8 cellular contexts compared by ENCODE assay signal in the genomic region with DNA sequence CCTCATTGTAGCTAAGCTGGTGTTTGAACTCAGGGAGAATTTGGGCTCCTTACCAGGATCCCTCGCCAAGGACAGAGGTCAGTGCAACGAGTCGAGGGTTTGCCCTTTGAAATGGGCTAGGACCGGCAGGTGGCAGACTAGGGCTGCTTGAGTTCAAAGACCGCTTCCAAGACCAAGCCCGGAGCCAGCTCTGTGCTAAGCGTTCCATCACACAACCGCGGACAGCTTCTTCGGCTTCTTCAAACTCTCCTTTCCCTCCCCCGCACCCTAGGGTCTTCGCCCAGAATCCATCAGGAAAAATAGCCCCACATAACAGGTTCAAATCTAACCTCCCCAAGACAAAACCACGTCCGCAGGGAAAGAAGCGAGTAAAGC. TPM values are rescaled to one million over a fixed set of nuclear protein-coding genes. Genes with fewer than 3 reads are reported as not detected.
DNase-seq lines count a peak whose midpoint lies in the region; ATAC-seq, FAIRE-seq and TF ChIP-seq lines count a peak whose summit lies in the region.

No MANE protein-coding gene starts in this region.

- H3K9ac ChIP-seq in duodenal mucosa (ENCODE audit: low read depth in 1 of 2, low read length in 2 of 2) (peak overlapping the region; percentile 42 to 71), liver (ENCODE audit: low read depth in 1 of 2, low read length in 2 of 2) (peak overlapping the region; percentile 34 to 95)

- peak; percentile 71 for FAIRE-seq in A204.1 (lab: Jason Lieb, UNC)

- H3K27me3 ChIP-seq in duodenal mucosa (ENCODE audit: control insufficient read depth in 1 of 2, insufficient read depth in 2 of 2, low read length in 2 of 2): no peaks in the 10 kb centered on the region
- no peaks in the 10 kb centered on the region for H3K27me3 ChIP-seq in liver (ENCODE audit: control insufficient read depth in 4 of 4, insufficient read depth in 4 of 4, low read length in 3 of 4)

- H3K4me1 ChIP-seq in duodenal mucosa (ENCODE audit: control insufficient read depth in 1 of 2, insufficient read depth in 2 of 2, low read length in 2 of 2) (peaks cover 13% of the 10 kb centered on the region in 2 donors), liver (ENCODE audit: control insufficient read depth in 4 of 4, insufficient read depth in 4 of 4, low read length in 3 of 4) (peaks cover 1 to 37% (median 25%) of the 10 kb centered on the region in 4 donors)

- WGBS in liver: under 1% methylated on average over 15 of the region's 15 CpGs

- H3K36me3 ChIP-seq in duodenal mucosa (ENCODE audit: control insufficient read depth in 1 of 2, insufficient read depth in 2 of 2, low read length in 2 of 2) (no peaks in the 10 kb centered on the region), liver (ENCODE audit: control insufficient read depth in 4 of 4, insufficient read depth in 3 of 4, low read depth in 1 of 4, low read length in 3 of 4) (no peaks in the 10 kb centered on the region)

- peak; percentile 72 for TF ChIP-seq CTCF in liver (IDR thresholded peaks at IDR 0.05; ENCODE audit: low read depth, low read length, missing input control)

- H3K27ac ChIP-seq in duodenal mucosa (ENCODE audit: low read depth, low read length) (peak overlapping the region; percentile 71), liver (ENCODE audit: low read depth in 1 of 2, low read length in 2 of 2) (peak overlapping the region; percentile 89 to 96)

- TF ChIP-seq RAD21 in liver (IDR thresholded peaks at IDR 0.05): peak; percentile 93 to 94

- ATAC-seq in GM18505 (IDR thresholded peaks at IDR 0.05; ENCODE audit: unreplicated experiment) (peak; percentile 66), HG03095 (IDR thresholded peaks at IDR 0.05; ENCODE audit: unreplicated experiment) (peak; percentile 82)

- peak; percentile 29 to 86 for DNase-seq in NCI-H526 (lab: John Stamatoyannopoulos, UW)
- peak; percentile 49 to 64 for DNase-seq in activated CD4-positive, alpha-beta T cell treated with anti-CD3 and anti-CD28 coated beads, Interleukin-2, amount 50 U/mL, for 24 hours (ENCODE audit: low read depth in 1 of 2, low spot score in 1 of 2)
- DNase-seq in stimulated activated CD4-positive, alpha-beta T cell treated with anti-CD3 and anti-CD28 coated beads, Interleukin-4, amount 100 ng/mL, for 1 hour: peak; percentile 74

- peak overlapping the region; percentile 68 to 85 for H3K4me3 ChIP-seq in duodenal mucosa (ENCODE audit: low read depth in 1 of 2, low read length in 2 of 2)
- peak overlapping the region; percentile 56 to 83 (median 73) for H3K4me3 ChIP-seq in liver (ENCODE audit: low read depth in 1 of 3, low read length in 3 of 3)

- no peaks in the 10 kb centered on the region for H3K9me3 ChIP-seq in duodenal mucosa (ENCODE audit: control insufficient read depth in 1 of 2, low read length in 2 of 2)
- H3K9me3 ChIP-seq in liver (ENCODE audit: control insufficient read depth in 4 of 4, low read length in 3 of 4): no peaks in the 10 kb centered on the region

- TF ChIP-seq POLR2A in GM18505 (IDR thresholded peaks at IDR 0.05; ENCODE audit: borderline replicate concordance, extremely low read depth, insufficient read depth, insufficient read length): peak; percentile 27

TF ChIP-seq in liver, 16 proteins besides CTCF, POLR2A, EP300 and RAD21:
- peak; percentile 77 to 95 for TF ChIP-seq RXRA (IDR thresholded peaks at IDR 0.05)
- TF ChIP-seq, protein P1, sequence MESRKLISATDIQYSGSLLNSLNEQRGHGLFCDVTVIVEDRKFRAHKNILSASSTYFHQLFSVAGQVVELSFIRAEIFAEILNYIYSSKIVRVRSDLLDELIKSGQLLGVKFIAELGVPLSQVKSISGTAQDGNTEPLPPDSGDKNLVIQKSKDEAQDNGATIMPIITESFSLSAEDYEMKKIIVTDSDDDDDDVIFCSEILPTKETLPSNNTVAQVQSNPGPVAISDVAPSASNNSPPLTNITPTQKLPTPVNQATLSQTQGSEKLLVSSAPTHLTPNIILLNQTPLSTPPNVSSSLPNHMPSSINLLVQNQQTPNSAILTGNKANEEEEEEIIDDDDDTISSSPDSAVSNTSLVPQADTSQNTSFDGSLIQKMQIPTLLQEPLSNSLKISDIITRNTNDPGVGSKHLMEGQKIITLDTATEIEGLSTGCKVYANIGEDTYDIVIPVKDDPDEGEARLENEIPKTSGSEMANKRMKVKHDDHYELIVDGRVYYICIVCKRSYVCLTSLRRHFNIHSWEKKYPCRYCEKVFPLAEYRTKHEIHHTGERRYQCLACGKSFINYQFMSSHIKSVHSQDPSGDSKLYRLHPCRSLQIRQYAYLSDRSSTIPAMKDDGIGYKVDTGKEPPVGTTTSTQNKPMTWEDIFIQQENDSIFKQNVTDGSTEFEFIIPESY (IDR thresholded peaks at IDR 0.05): no peak
- TF ChIP-seq, protein P2, sequence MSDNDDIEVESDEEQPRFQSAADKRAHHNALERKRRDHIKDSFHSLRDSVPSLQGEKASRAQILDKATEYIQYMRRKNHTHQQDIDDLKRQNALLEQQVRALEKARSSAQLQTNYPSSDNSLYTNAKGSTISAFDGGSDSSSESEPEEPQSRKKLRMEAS (IDR thresholded peaks at IDR 0.05): no peak
- peak; percentile 76 for TF ChIP-seq HNF4G (IDR thresholded peaks at IDR 0.05)
- TF ChIP-seq, protein P3, sequence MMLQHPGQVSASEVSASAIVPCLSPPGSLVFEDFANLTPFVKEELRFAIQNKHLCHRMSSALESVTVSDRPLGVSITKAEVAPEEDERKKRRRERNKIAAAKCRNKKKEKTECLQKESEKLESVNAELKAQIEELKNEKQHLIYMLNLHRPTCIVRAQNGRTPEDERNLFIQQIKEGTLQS (IDR thresholded peaks at IDR 0.05): no peak
- peak; percentile 77 to 95 for TF ChIP-seq HNF4A (conservative IDR thresholded peaks at IDR 0.05)
- no peak for TF ChIP-seq JUND (IDR thresholded peaks at IDR 0.05)
- TF ChIP-seq SP1 (IDR thresholded peaks at IDR 0.05): peak; percentile 80
- no peak for TF ChIP-seq EGR1 (IDR thresholded peaks at IDR 0.05; ENCODE audit: low read depth in 2 of 2)
- TF ChIP-seq FOXA1 (IDR thresholded peaks at IDR 0.05): no peak
- peak; percentile 90 for TF ChIP-seq NR2F2 (IDR thresholded peaks at IDR 0.05)
- TF ChIP-seq, protein P4, sequence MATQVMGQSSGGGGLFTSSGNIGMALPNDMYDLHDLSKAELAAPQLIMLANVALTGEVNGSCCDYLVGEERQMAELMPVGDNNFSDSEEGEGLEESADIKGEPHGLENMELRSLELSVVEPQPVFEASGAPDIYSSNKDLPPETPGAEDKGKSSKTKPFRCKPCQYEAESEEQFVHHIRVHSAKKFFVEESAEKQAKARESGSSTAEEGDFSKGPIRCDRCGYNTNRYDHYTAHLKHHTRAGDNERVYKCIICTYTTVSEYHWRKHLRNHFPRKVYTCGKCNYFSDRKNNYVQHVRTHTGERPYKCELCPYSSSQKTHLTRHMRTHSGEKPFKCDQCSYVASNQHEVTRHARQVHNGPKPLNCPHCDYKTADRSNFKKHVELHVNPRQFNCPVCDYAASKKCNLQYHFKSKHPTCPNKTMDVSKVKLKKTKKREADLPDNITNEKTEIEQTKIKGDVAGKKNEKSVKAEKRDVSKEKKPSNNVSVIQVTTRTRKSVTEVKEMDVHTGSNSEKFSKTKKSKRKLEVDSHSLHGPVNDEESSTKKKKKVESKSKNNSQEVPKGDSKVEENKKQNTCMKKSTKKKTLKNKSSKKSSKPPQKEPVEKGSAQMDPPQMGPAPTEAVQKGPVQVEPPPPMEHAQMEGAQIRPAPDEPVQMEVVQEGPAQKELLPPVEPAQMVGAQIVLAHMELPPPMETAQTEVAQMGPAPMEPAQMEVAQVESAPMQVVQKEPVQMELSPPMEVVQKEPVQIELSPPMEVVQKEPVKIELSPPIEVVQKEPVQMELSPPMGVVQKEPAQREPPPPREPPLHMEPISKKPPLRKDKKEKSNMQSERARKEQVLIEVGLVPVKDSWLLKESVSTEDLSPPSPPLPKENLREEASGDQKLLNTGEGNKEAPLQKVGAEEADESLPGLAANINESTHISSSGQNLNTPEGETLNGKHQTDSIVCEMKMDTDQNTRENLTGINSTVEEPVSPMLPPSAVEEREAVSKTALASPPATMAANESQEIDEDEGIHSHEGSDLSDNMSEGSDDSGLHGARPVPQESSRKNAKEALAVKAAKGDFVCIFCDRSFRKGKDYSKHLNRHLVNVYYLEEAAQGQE (IDR thresholded peaks at IDR 0.05): peak; percentile 10
- no peak for TF ChIP-seq GABPA (IDR thresholded peaks at IDR 0.05 in 1 of 2, conservative IDR thresholded peaks at IDR 0.05 in 1 of 2)
- no peak for TF ChIP-seq TAF1 (conservative IDR thresholded peaks at IDR 0.05)
- TF ChIP-seq YY1 (IDR thresholded peaks at IDR 0.05): no peak
- TF ChIP-seq FOXA2 (IDR thresholded peaks at IDR 0.05): no peak

RNA-seq across cellular contexts. Expression of a gene that starts 0.7 kb away (rescaled TPM):
- total RNA-seq in liver: 10 to 100 TPM in 1 of 2 donors, 1 to 10 TPM in 1; 8.7 to 13.1 TPM
- 10 to 100 TPM; 10.4 to 12.3 TPM for polyA plus RNA-seq in liver

RNA-seq across cellular contexts. Expression of a gene that starts 55.4 kb away (rescaled TPM):
- 1 to 10 TPM; 1.2 to 2.1 TPM for total RNA-seq in liver
- polyA plus RNA-seq in liver: under 1 TPM; 0.77 to 0.92 TPM

Comparison
In these comparisons a context has a peak if more than half of its experiments do, and no peak if none do; other contexts are left out.
1. Peak in every context shown above with its lines: DNase-seq, ATAC-seq, H3K4me3 ChIP-seq and H3K27ac ChIP-seq.